Comparison of ENCODE assay signal across 8 cellular contexts in the genomic region with DNA sequence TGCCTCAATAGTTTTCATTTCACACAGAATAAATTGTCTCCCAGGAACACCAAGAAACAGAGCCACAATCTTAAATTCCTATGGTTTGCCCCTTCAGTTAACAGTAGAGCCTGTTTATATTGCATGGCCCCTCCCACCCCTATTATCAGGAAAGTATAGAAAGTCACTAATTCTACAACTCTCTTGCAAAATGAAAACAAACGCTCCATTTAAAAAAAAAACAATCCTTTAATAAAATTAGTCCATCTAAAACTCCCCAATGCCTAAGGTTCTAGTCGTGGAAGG. TPM values are rescaled to one million over a fixed set of nuclear protein-coding genes. Genes with fewer than 3 reads are reported as not detected.
A peak's percentile ranks its signal among the peaks of the same experiment; 100 is the strongest.
DNase-seq lines count a peak whose midpoint lies in the region; ATAC-seq and TF ChIP-seq lines count a peak whose summit lies in the region.

No MANE protein-coding gene starts in this region.

- peaks cover 57% of the 10 kb centered on the region for H3K4me1 Mint-ChIP-seq in activated CD4-positive, alpha-beta T cell treated with anti-CD3 and anti-CD28 coated beads, Interleukin-2, amount 10 ng/mL, durations not matched to agents 24 days and 14 days

- peaks cover 67% of the 10 kb centered on the region for H3K36me3 Mint-ChIP-seq in activated CD4-positive, alpha-beta T cell treated with anti-CD3 and anti-CD28 coated beads, Interleukin-2, amount 10 ng/mL, durations not matched to agents 24 days and 14 days (ENCODE audit: low read depth)

- peak overlapping the region; percentile 6 to 96 (median 94) for H3K27ac ChIP-seq in adrenal gland
- H3K27ac ChIP-seq in layer of hippocampus (ENCODE audit: low read depth, low read length) = peak overlapping the region; percentile 90
- peak overlapping the region; percentile 83 to 96 for H3K27ac ChIP-seq in testis

- intact Hi-C loops in activated CD4-positive, alpha-beta T cell treated with anti-CD3 and anti-CD28 coated beads, Interleukin-2, amount 10 ng/mL, durations not matched to agents 24 days and 14 days (cut with micrococcal nuclease) = no loop called here
- intact Hi-C loops in adrenal gland (cut with DNase I) = no loop called here
- intact Hi-C loops in testis (cut with DNase I; ENCODE audit: low total_unique reads) = loop anchor here (10.0 kb wide), 1 partner anchor 91 kb away; a partner anchor contains a TSS

- TF ChIP-seq POLR2A in adrenal gland (IDR thresholded peaks at IDR 0.05) = no peak
- TF ChIP-seq POLR2A in testis (IDR thresholded peaks at IDR 0.05) = no peak

- ATAC-seq in HG03159 (IDR thresholded peaks at IDR 0.05; ENCODE audit: unreplicated experiment) = no peak

- TF ChIP-seq CTCF in adrenal gland (IDR thresholded peaks at IDR 0.05) (no peak), testis (IDR thresholded peaks at IDR 0.05) (no peak)

- peak overlapping the region in 2 of 4 donors; percentile 73 to 97 for H3K4me3 ChIP-seq in adrenal gland
- H3K4me3 ChIP-seq in testis = peak overlapping the region; percentile 77 to 80

- H3K27me3 ChIP-seq in adrenal gland (no peaks in the 10 kb centered on the region), layer of hippocampus (ENCODE audit: control insufficient read depth, insufficient read depth, low read length) (no peaks in the 10 kb centered on the region), testis (no peaks in the 10 kb centered on the region)

- H3K4me1 ChIP-seq in adrenal gland (replicated peaks in 1 of 2) (peaks cover 8 to 18% of the 10 kb centered on the region in 2 donors), testis (peaks cover 17% of the 10 kb centered on the region)

- peaks cover 0 to 27% of the 10 kb centered on the region in 2 donors for H3K36me3 ChIP-seq in adrenal gland (replicated peaks in 1 of 2)
- no peaks in the 10 kb centered on the region for H3K36me3 ChIP-seq in testis (ENCODE audit: low read depth, missing control alignments)

- H3K27ac Mint-ChIP-seq in activated CD4-positive, alpha-beta T cell treated with anti-CD3 and anti-CD28 coated beads, Interleukin-2, amount 10 ng/mL, durations not matched to agents 24 days and 14 days = peak overlapping the region; percentile 83

- H3K9me3 ChIP-seq in adrenal gland (replicated peaks in 1 of 3) = no peaks in the 10 kb centered on the region
- no peaks in the 10 kb centered on the region for H3K9me3 ChIP-seq in testis

- 6 to 9% (median 8%) methylated on average over 2 of the region's 2 CpGs for WGBS in adrenal gland, 4 donors
- WGBS in testis, 2 donors = 0 to 7% methylated on average over 2 of the region's 2 CpGs

- peaks cover 2% of the 10 kb centered on the region for H3K27me3 Mint-ChIP-seq in activated CD4-positive, alpha-beta T cell treated with anti-CD3 and anti-CD28 coated beads, Interleukin-2, amount 10 ng/mL, durations not matched to agents 24 days and 14 days

- DNase-seq in activated CD4-positive, alpha-beta T cell treated with anti-CD3 and anti-CD28 coated beads, Interleukin-2, amount 10 ng/mL, durations not matched to agents 24 days and 14 days = no peak
- DNase-seq in activated CD4-positive, alpha-beta T cell treated with anti-CD3 and anti-CD28 coated beads for 48 hours = no peak
- DNase-seq in adrenal gland (no peak), testis (no peak), NCI-H2171 treated with DMSO at 0.1 percent for 48 hours (lab: John Stamatoyannopoulos, UW) (no peak), cerebellar cortex (ENCODE audit: low spot score) (no peak)

- peak overlapping the region; percentile 95 for H3K4me3 Mint-ChIP-seq in activated CD4-positive, alpha-beta T cell treated with anti-CD3 and anti-CD28 coated beads, Interleukin-2, amount 10 ng/mL, durations not matched to agents 24 days and 14 days

- H3K9me3 Mint-ChIP-seq in activated CD4-positive, alpha-beta T cell treated with anti-CD3 and anti-CD28 coated beads, Interleukin-2, amount 10 ng/mL, durations not matched to agents 24 days and 14 days = no peaks in the 10 kb centered on the region

RNA-seq across cellular contexts. Expression of a gene that starts 8.0 kb away (rescaled TPM):
- total RNA-seq in activated CD4-positive, alpha-beta T cell treated with anti-CD3 and anti-CD28 coated beads, Interleukin-2, amount 10 ng/mL, durations not matched to agents 24 days and 14 days = 76.1 and 79.4 TPM in 2 replicates
- total RNA-seq in adrenal gland (10 to 100 TPM; 37.3 to 65.5 (median 53.9) TPM), testis (10 to 100 TPM; 29.4 to 35.5 TPM)
- polyA plus RNA-seq in adrenal gland (10 to 100 TPM; 26.8 to 73.9 (median 33.5) TPM), testis (ENCODE audit: insufficient read depth, low read depth, low replicate concordance) (24.6 TPM)

RNA-seq across cellular contexts. Expression of a gene that starts 8.9 kb away (rescaled TPM):
- 60.9 and 62.8 TPM in 2 replicates for total RNA-seq in activated CD4-positive, alpha-beta T cell treated with anti-CD3 and anti-CD28 coated beads, Interleukin-2, amount 10 ng/mL, durations not matched to agents 24 days and 14 days
- 10 to 100 TPM; 16.8 to 37.2 (median 28.7) TPM for total RNA-seq in adrenal gland
- polyA plus RNA-seq in adrenal gland = 10 to 100 TPM; 30.1 to 33.4 (median 31.3) TPM
- 10 to 100 TPM; 17.0 to 17.3 TPM for total RNA-seq in testis
- 14.0 TPM for polyA plus RNA-seq in testis (ENCODE audit: insufficient read depth, low read depth, low replicate concordance)

RNA-seq across cellular contexts. Expression of a gene that starts 13.5 kb away (rescaled TPM):
- total RNA-seq in activated CD4-positive, alpha-beta T cell treated with anti-CD3 and anti-CD28 coated beads, Interleukin-2, amount 10 ng/mL, durations not matched to agents 24 days and 14 days = 31.5 and 33.5 TPM in 2 replicates
- total RNA-seq in adrenal gland (10 to 100 TPM in 6 of 8 donors, 1 to 10 TPM in 2; 5.1 to 14.2 (median 11.8) TPM), testis (10 to 100 TPM; 11.7 to 12.3 TPM)
- polyA plus RNA-seq in adrenal gland (10 to 100 TPM in 2 of 3 donors, 1 to 10 TPM in 1; 8.1 to 15.8 (median 10.8) TPM), testis (ENCODE audit: insufficient read depth, low read depth, low replicate concordance) (7.8 TPM)

RNA-seq across cellular contexts. Expression of a gene that starts 26.0 kb away (rescaled TPM):
- total RNA-seq in activated CD4-positive, alpha-beta T cell treated with anti-CD3 and anti-CD28 coated beads, Interleukin-2, amount 10 ng/mL, durations not matched to agents 24 days and 14 days = 20.2 and 20.9 TPM in 2 replicates
- total RNA-seq in adrenal gland (10 to 100 TPM; 32.8 to 65.1 (median 54.0) TPM), testis (10 to 100 TPM; 50.7 to 56.7 TPM)
- polyA plus RNA-seq in adrenal gland (100 to 1,000 TPM in 2 of 3 donors, 10 to 100 TPM in 1; 60.6 to 146 (median 133) TPM), testis (ENCODE audit: insufficient read depth, low read depth, low replicate concordance) (60.5 TPM)

RNA-seq across cellular contexts. Expression of a gene that starts 27.8 kb away (rescaled TPM):
- total RNA-seq in activated CD4-positive, alpha-beta T cell treated with anti-CD3 and anti-CD28 coated beads, Interleukin-2, amount 10 ng/mL, durations not matched to agents 24 days and 14 days = 34.9 and 41.4 TPM in 2 replicates
- total RNA-seq in adrenal gland = 10 to 100 TPM in 7 of 8 donors, 1 to 10 TPM in 1; 7.4 to 39.1 (median 22.2) TPM
- polyA plus RNA-seq in adrenal gland = 10 to 100 TPM; 15.3 to 33.6 (median 24.0) TPM
- 10 to 100 TPM; 58.3 to 58.7 TPM for total RNA-seq in testis
- polyA plus RNA-seq in testis (ENCODE audit: insufficient read depth, low read depth, low replicate concordance) = 38.3 TPM
